18 cellular contexts compared by ENCODE assay signal in the genomic region with DNA sequence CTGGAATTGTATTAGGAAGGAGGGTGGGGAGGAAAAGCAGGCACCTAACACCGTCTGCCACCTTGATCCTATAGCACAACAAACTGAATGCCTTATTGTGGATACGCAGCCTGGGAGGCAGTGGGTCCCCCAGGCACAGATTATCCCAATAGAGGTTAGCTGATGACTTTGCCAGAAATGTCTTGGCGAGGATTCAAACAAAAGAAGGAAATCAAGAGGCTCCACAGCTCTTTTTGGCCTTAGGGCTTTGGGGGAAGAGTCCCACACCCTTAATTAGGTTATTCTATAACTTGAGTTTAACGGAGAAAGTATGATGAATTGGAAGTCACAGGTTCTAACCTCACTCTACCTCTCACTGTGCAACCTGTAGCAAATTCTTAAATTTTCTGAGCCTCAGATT.
"Had no signal": no experiment of that assay in that cellular context is flagged by ENCODE, and none has a peak within 500 bp of the region (broad histone marks: within the 10 kb centered on the region; RNA-seq: fewer than 3 reads in every experiment).

No MANE protein-coding gene starts in this region.

- DNase-seq: activated CD4-positive, alpha-beta memory T cell treated with anti-CD3 and anti-CD28 coated beads for 36 hours; activated naive CD4-positive, alpha-beta T cell; activated T-cell treated with anti-CD3 and anti-CD28 coated beads for 4 hours; central memory CD4-positive, alpha-beta T cell; dermis blood vessel endothelial cell; effector CD8-positive, alpha-beta T cell; erythroblast; heart right ventricle; natural killer cell; psoas muscle; stimulated activated CD4-positive, alpha-beta T cell treated with anti-CD3 and anti-CD28 coated beads, Interleukin-1b, Interleukin-23, amount 100 ng/mL, for 48 hours; substantia nigra; T1000 had no signal

- H3K27me3 ChIP-seq: adrenal gland, ascending aorta, heart right ventricle, pancreas had no signal

- H3K4me3 ChIP-seq: adrenal gland, ascending aorta, heart right ventricle, lung, pancreas, psoas muscle, tibial artery had no signal

- H3K27ac ChIP-seq: adrenal gland, ascending aorta, heart right ventricle, pancreas, psoas muscle, tibial artery had no signal

- H3K4me1 ChIP-seq: ascending aorta, pancreas, tibial artery had no signal

- H3K9me3 ChIP-seq: adrenal gland, ascending aorta, heart right ventricle, pancreas, psoas muscle, tibial artery had no signal

- FAIRE-seq: pancreas had no signal

- H3K36me3 ChIP-seq: adrenal gland, ascending aorta, heart right ventricle, pancreas, tibial artery had no signal
